ENCODE assay signal across 20 cellular contexts in the genomic region with DNA sequence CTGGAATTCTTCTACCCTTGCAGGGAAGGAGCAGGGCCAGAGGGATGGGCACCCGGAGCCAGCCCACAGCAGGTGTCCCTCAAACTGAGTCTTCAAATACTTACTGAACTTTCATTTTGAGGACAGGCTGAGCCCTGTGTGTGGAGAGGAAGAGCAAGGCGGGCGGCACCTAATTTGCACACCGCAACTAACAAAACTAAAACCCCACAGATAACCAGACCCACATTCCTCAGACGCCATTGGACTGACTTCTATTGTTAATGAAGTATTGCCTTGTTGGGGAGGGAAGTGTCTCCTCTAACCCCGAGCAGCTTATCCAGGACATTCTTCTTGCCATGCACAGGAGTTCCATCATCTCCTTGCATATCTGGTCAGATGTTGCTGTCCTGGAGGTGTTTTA.
DNase-seq lines count a peak whose midpoint lies in the region; ATAC-seq and TF ChIP-seq lines count a peak whose summit lies in the region.
"Had no signal": no experiment of that assay in that cellular context is flagged by ENCODE, and none has a peak within 500 bp of the region (broad histone marks: within the 10 kb centered on the region; RNA-seq: fewer than 3 reads in every experiment).

No MANE protein-coding gene starts in this region.

- no peaks in the 10 kb centered on the region for H3F3A ChIP-seq in smooth muscle cell (ENCODE audit: low read depth)

- H3K27me3 ChIP-seq in NT2/D1 (ENCODE audit: insufficient read depth, insufficient read length) = no peaks in the 10 kb centered on the region
- H3K27me3 ChIP-seq in esophagus muscularis mucosa = no peaks in the 10 kb centered on the region
- H3K27me3 ChIP-seq in smooth muscle cell (ENCODE audit: low read depth) = no peaks in the 10 kb centered on the region
- H3K27me3 ChIP-seq: gastroesophageal sphincter had no signal

- H3K9ac ChIP-seq in NT2/D1 (ENCODE audit: insufficient read length, low read depth) (no peak overlapping the region), smooth muscle cell (ENCODE audit: low read depth) (no peak overlapping the region)

- no peaks in the 10 kb centered on the region for H3K79me2 ChIP-seq in smooth muscle cell (ENCODE audit: low read depth)

- no peak overlapping the region for H2AFZ ChIP-seq in smooth muscle cell (ENCODE audit: low read depth)

- DNase-seq in ELR (ENCODE audit: low read depth) (peak; percentile 26), NT2/D1 (ENCODE audit: low read depth, low spot score) (peak; percentile 43), esophagus muscularis mucosa (ENCODE audit: extremely low spot score) (peak; percentile 77), myocyte (ENCODE audit: low read depth) (peak; percentile 70), GM20000 (ENCODE audit: low spot score) (no peak), smooth muscle cell (lab: John Stamatoyannopoulos, UW; ENCODE audit: unreplicated experiment) (no peak)
- DNase-seq: activated CD4-positive, alpha-beta T cell treated with anti-CD3 and anti-CD28 coated beads, Interleukin-2, amount 50 U/mL, for 4 hours; activated naive CD8-positive, alpha-beta T cell treated with anti-CD3 and anti-CD28 coated beads for 36 hours; activated T-cell treated with anti-CD3 and anti-CD28 coated beads, Interleukin-2, amount 50 U/mL, for 1 hour; Caco-2; mesenchymal stem cell; NCI-H2029 treated with DMSO at 0.1 percent for 48 hours; NCI-H510A treated with DMSO at 0.1 percent for 48 hours; PC-3 had no signal

- no peak for TF ChIP-seq CTCF in esophagus muscularis mucosa (IDR thresholded peaks at IDR 0.05)
- TF ChIP-seq CTCF in GM20000 (IDR thresholded peaks at IDR 0.05; ENCODE audit: extremely low read depth, missing control alignments) = no peak
- no peak for TF ChIP-seq CTCF in smooth muscle cell (IDR thresholded peaks at IDR 0.05; ENCODE audit: borderline replicate concordance, insufficient read depth, poor library complexity, severe bottlenecking)

- intact Hi-C loops in esophagus muscularis mucosa (cut with DNase I) = no loop called here

- no peaks in the 10 kb centered on the region for H3K4me1 ChIP-seq in NT2/D1 (ENCODE audit: insufficient read depth, insufficient read length)
- H3K4me1 ChIP-seq in esophagus muscularis mucosa = peaks cover 6 to 31% (median 20%) of the 10 kb centered on the region in 4 donors
- H3K4me1 ChIP-seq in smooth muscle cell (ENCODE audit: low read depth) = peaks cover 12% of the 10 kb centered on the region

- H3K27ac Mint-ChIP-seq in activated T-helper 17 cell treated with anti-CD3 and anti-CD28 coated beads, Interleukin-2, amount 50 U/mL, for 72 hours = no peak overlapping the region
- H3K27ac Mint-ChIP-seq: activated naive CD8-positive, alpha-beta T cell treated with anti-CD3 and anti-CD28 coated beads for 36 hours had no signal

- no peak overlapping the region for H3K4me3 ChIP-seq in NT2/D1 (ENCODE audit: insufficient read length, low read depth)
- H3K4me3 ChIP-seq in esophagus muscularis mucosa = no peak overlapping the region
- H3K4me3 ChIP-seq in smooth muscle cell = no peak overlapping the region
- H3K4me3 ChIP-seq: gastroesophageal sphincter had no signal

- H3K36me3 ChIP-seq in NT2/D1 (ENCODE audit: insufficient read depth, insufficient read length, low read length) (no peaks in the 10 kb centered on the region), esophagus muscularis mucosa (no peaks in the 10 kb centered on the region), smooth muscle cell (ENCODE audit: low read depth) (no peaks in the 10 kb centered on the region)
- H3K36me3 ChIP-seq: gastroesophageal sphincter had no signal

- no peak for ATAC-seq in HG03469 (IDR thresholded peaks at IDR 0.05; ENCODE audit: unreplicated experiment)
- ATAC-seq in activated T-helper 17 cell treated with anti-CD3 and anti-CD28 coated beads, Interleukin-2, amount 50 U/mL, for 72 hours (replicated peaks) = no peak
- ATAC-seq: gastroesophageal sphincter, HepG2, PC-3 had no signal

- no peaks in the 10 kb centered on the region for H3K4me1 Mint-ChIP-seq in activated T-helper 17 cell treated with anti-CD3 and anti-CD28 coated beads, Interleukin-2, amount 50 U/mL, for 72 hours
- H3K4me1 Mint-ChIP-seq: activated naive CD8-positive, alpha-beta T cell treated with anti-CD3 and anti-CD28 coated beads for 36 hours; central memory CD8-positive, alpha-beta T cell; neural crest cell had no signal

- no peaks in the 10 kb centered on the region for H3K9me3 ChIP-seq in NT2/D1 (ENCODE audit: insufficient read depth, low read length)
- no peaks in the 10 kb centered on the region for H3K9me3 ChIP-seq in esophagus muscularis mucosa
- H3K9me3 ChIP-seq in smooth muscle cell (replicated peaks; ENCODE audit: low read depth) = no peaks in the 10 kb centered on the region
- H3K9me3 ChIP-seq: Caco-2, gastroesophageal sphincter had no signal

- no peak for TF ChIP-seq POLR2A in esophagus muscularis mucosa (IDR thresholded peaks at IDR 0.05; ENCODE audit: low read depth)

- H3K4me2 ChIP-seq in smooth muscle cell = no peak overlapping the region

- H3K27ac ChIP-seq in esophagus muscularis mucosa (replicated peaks in 1 of 4) (no peak overlapping the region), smooth muscle cell (ENCODE audit: low read depth) (no peak overlapping the region)
- H3K27ac ChIP-seq: gastroesophageal sphincter had no signal

- no peak overlapping the region for H3K4me3 Mint-ChIP-seq in activated T-helper 17 cell treated with anti-CD3 and anti-CD28 coated beads, Interleukin-2, amount 50 U/mL, for 72 hours
- H3K4me3 Mint-ChIP-seq: activated naive CD8-positive, alpha-beta T cell treated with anti-CD3 and anti-CD28 coated beads for 36 hours; central memory CD8-positive, alpha-beta T cell; neural crest cell had no signal

- peaks cover 34% of the 10 kb centered on the region for H3K27me3 Mint-ChIP-seq in activated T-helper 17 cell treated with anti-CD3 and anti-CD28 coated beads, Interleukin-2, amount 50 U/mL, for 72 hours

- 82% methylated on average over 6 of the region's 6 CpGs for WGBS in esophagus muscularis mucosa
- WGBS in smooth muscle cell (ENCODE audit: low lambda C conversion rate) = 42% methylated on average over 6 of the region's 6 CpGs

- no peaks in the 10 kb centered on the region for H4K20me1 ChIP-seq in smooth muscle cell (ENCODE audit: low read depth)

- no peaks in the 10 kb centered on the region for H3K9me3 Mint-ChIP-seq in activated T-helper 17 cell treated with anti-CD3 and anti-CD28 coated beads, Interleukin-2, amount 50 U/mL, for 72 hours
- H3K9me3 Mint-ChIP-seq: central memory CD8-positive, alpha-beta T cell; neural crest cell had no signal

- no peaks in the 10 kb centered on the region for H3K36me3 Mint-ChIP-seq in activated T-helper 17 cell treated with anti-CD3 and anti-CD28 coated beads, Interleukin-2, amount 50 U/mL, for 72 hours (ENCODE audit: low read depth)
- H3K36me3 Mint-ChIP-seq: activated naive CD8-positive, alpha-beta T cell treated with anti-CD3 and anti-CD28 coated beads for 36 hours had no signal

- TF ChIP-seq EP300 in esophagus muscularis mucosa (IDR thresholded peaks at IDR 0.05) = no peak

Comparison
In these comparisons a context has a peak if more than half of its experiments do, and no peak if none do; other contexts are left out.
1. DNase-seq: peak in ELR (single experiment), NT2/D1 (single experiment), esophagus muscularis mucosa (single experiment) and myocyte (single experiment); none in GM20000 (single experiment) and smooth muscle cell (single experiment).